In genomic region chr3:66406841-66407240, GRCh38 we compare ENCODE assay signal across 17 cellular contexts.
"Had no signal": no experiment of that assay in that cellular context is flagged by ENCODE, and none has a peak within 500 bp of the region (broad histone marks: within the 10 kb centered on the region; RNA-seq: fewer than 3 reads in every experiment).

No MANE protein-coding gene starts in this region.

- H3K4me3 Mint-ChIP-seq: activated naive CD4-positive, alpha-beta T cell treated with anti-CD3 and anti-CD28 coated beads, Interleukin-2, amount 50 U/mL, for 24 hours; activated T-cell treated with anti-CD3 and anti-CD28 coated beads, Interleukin-2, amount 50 U/mL, for 24 hours; nephron; type B pancreatic cell had no signal

- H3K4me3 ChIP-seq: colonic mucosa, prostate gland, SJCRH30 had no signal

- H3K27ac Mint-ChIP-seq: activated naive CD4-positive, alpha-beta T cell treated with anti-CD3 and anti-CD28 coated beads, Interleukin-2, amount 50 U/mL, for 24 hours; activated T-cell treated with anti-CD3 and anti-CD28 coated beads, Interleukin-2, amount 50 U/mL, for 24 hours; nephron; type B pancreatic cell had no signal

- H3K36me3 Mint-ChIP-seq: activated naive CD4-positive, alpha-beta T cell treated with anti-CD3 and anti-CD28 coated beads, Interleukin-2, amount 50 U/mL, for 24 hours had no signal

- H3K4me1 ChIP-seq: SJCRH30 had no signal

- H3K27me3 ChIP-seq: colonic mucosa, SJCRH30 had no signal

- H3K9me3 Mint-ChIP-seq: activated naive CD4-positive, alpha-beta T cell treated with anti-CD3 and anti-CD28 coated beads, Interleukin-2, amount 50 U/mL, for 24 hours; activated T-cell treated with anti-CD3 and anti-CD28 coated beads, Interleukin-2, amount 50 U/mL, for 24 hours; nephron; type B pancreatic cell had no signal

- DNase-seq: activated CD4-positive, alpha-beta T cell treated with anti-CD3 and anti-CD28 coated beads, Interleukin-2, amount 50 U/mL, for 4 hours; activated CD4-positive, CD25-positive, alpha-beta regulatory T cell treated with anti-CD3 and anti-CD28 coated beads, Interleukin-2, amount 50 U/mL, for 72 hours; activated effector memory CD4-positive, alpha-beta T cell treated with Interleukin-2 at 50 U/mL for 16 hours; activated T-cell treated with anti-CD3 and anti-CD28 coated beads, Interleukin-2, amount 50 U/mL, for 24 hours; amniotic stem cell; colonic mucosa; effector CD8-positive, alpha-beta T cell; mammary epithelial cell; SJCRH30; stimulated activated CD4-positive, alpha-beta T cell treated with anti-CD3 and anti-CD28 coated beads, Interleukin-2, amount 100 ng/mL, for 48 hours; stimulated activated CD8-positive, alpha-beta memory T cell treated with anti-CD3 and anti-CD28 coated beads, Interleukin-4, amount 100 ng/mL, for 48 hours; stimulated activated naive CD8-positive, alpha-beta T cell treated with anti-CD3 and anti-CD28 coated beads, Interleukin-15, Interleukin-2, amounts not matched to agents 100 U/mL and 50 U/mL, for 24 hours; SW 1271 had no signal

- H3K27ac ChIP-seq: colonic mucosa, SJCRH30 had no signal

- H3K9me3 ChIP-seq: colonic mucosa, prostate gland, SJCRH30 had no signal

- H3K27me3 Mint-ChIP-seq: activated naive CD4-positive, alpha-beta T cell treated with anti-CD3 and anti-CD28 coated beads, Interleukin-2, amount 50 U/mL, for 24 hours; activated T-cell treated with anti-CD3 and anti-CD28 coated beads, Interleukin-2, amount 50 U/mL, for 24 hours; type B pancreatic cell had no signal

- H3K36me3 ChIP-seq: colonic mucosa, SJCRH30 had no signal
